In genomic region chr13:43799191-43799590, GRCh38 we compare ENCODE assay signal across 29 cellular contexts. TPM values are rescaled to one million over a fixed set of nuclear protein-coding genes. Genes with fewer than 3 reads are reported as not detected.
DNase-seq lines count a peak whose midpoint lies in the region; ATAC-seq, FAIRE-seq and TF ChIP-seq lines count a peak whose summit lies in the region.
"Had no signal": no experiment of that assay in that cellular context is flagged by ENCODE, and none has a peak within 500 bp of the region (broad histone marks: within the 10 kb centered on the region; RNA-seq: fewer than 3 reads in every experiment).

No MANE protein-coding gene starts in this region.

- no peak overlapping the region for H2BK12ac ChIP-seq in trophoblast cell (ENCODE audit: low read length)

- dilution Hi-C loops in mammary epithelial cell (cut with HindIII; ENCODE audit: low sequenced_read_pairs) = no loop called here

- H3K4me2 ChIP-seq in mammary epithelial cell (ENCODE audit: insufficient read depth, low read depth, low read length) (no peak overlapping the region), trophoblast cell (ENCODE audit: low read length) (no peak overlapping the region)
- H3K4me2 ChIP-seq: PC-9 had no signal

- intact Hi-C loops in mammary epithelial cell (cut with micrococcal nuclease) (no loop called here), breast epithelium (cut with DNase I; ENCODE audit: low total_unique reads) (no loop called here), psoas muscle (cut with DNase I) (no loop called here)

- H2BK120ac ChIP-seq in trophoblast cell (ENCODE audit: insufficient read depth, low read length, poor library complexity) = no peak overlapping the region

- H4K12ac ChIP-seq in trophoblast cell (ENCODE audit: low read depth, low read length) = no peak overlapping the region

- no peaks in the 10 kb centered on the region for H3K9me3 ChIP-seq in mammary epithelial cell (replicated peaks; ENCODE audit: insufficient read depth, low read length)
- H3K9me3 ChIP-seq in breast epithelium = no peaks in the 10 kb centered on the region
- H3K9me3 ChIP-seq in trophoblast cell (ENCODE audit: insufficient read depth, low read depth, low read length) = no peaks in the 10 kb centered on the region
- no peaks in the 10 kb centered on the region for H3K9me3 ChIP-seq in psoas muscle
- H3K9me3 ChIP-seq: neutrophil, thoracic aorta had no signal

- H4K8ac ChIP-seq in trophoblast cell (ENCODE audit: low read depth, low read length) = no peak overlapping the region

- no peak overlapping the region for H4K91ac ChIP-seq in trophoblast cell (ENCODE audit: low read depth, low read length)

- TF ChIP-seq POLR2A in breast epithelium (IDR thresholded peaks at IDR 0.05) = no peak

- H3K9ac ChIP-seq in mammary epithelial cell (ENCODE audit: insufficient read depth, low read length) = no peak overlapping the region
- no peak overlapping the region for H3K9ac ChIP-seq in trophoblast cell (ENCODE audit: low read length)

- no peak overlapping the region for H2AK5ac ChIP-seq in trophoblast cell (ENCODE audit: low read length)

- H2BK5ac ChIP-seq in trophoblast cell (ENCODE audit: low read depth, low read length, poor library complexity) = no peak overlapping the region

- 84% methylated on average over 4 of the region's 4 CpGs for WGBS in mammary epithelial cell (ENCODE audit: low coverage, missing lambda C conversion rate)
- WGBS in trophoblast cell (ENCODE audit: extremely low coverage, insufficient coverage, insufficient read length) = no CpG with 5 or more reads among the region's 4 CpGs
- WGBS in psoas muscle, 3 donors = 79 to 90% (median 89%) methylated on average over 4 of the region's 4 CpGs

- no peaks in the 10 kb centered on the region for H3K27me3 ChIP-seq in mammary epithelial cell (ENCODE audit: insufficient read depth, low read length)
- no peaks in the 10 kb centered on the region for H3K27me3 ChIP-seq in breast epithelium
- no peaks in the 10 kb centered on the region for H3K27me3 ChIP-seq in trophoblast cell (ENCODE audit: insufficient read depth, low read length)
- H3K27me3 ChIP-seq in psoas muscle (ENCODE audit: insufficient read depth in 3 of 3, low read length in 2 of 3) = no peaks in the 10 kb centered on the region

- CTCF ChIA-PET in mammary epithelial cell (lab: Charles Lee; ENCODE audit: low non-redundant PET) = no interaction called here

- TF ChIP-seq CTCF in mammary epithelial cell (conservative IDR thresholded peaks at IDR 0.05 in 1 of 2, IDR thresholded peaks at IDR 0.05 in 1 of 2; ENCODE audit: extremely low read depth in 1 of 2, insufficient read depth in 1 of 2, low read depth in 1 of 2, low read length in 2 of 2) (no peak), breast epithelium (IDR thresholded peaks at IDR 0.05) (no peak), VCaP (conservative IDR thresholded peaks at IDR 0.05) (no peak), psoas muscle (IDR thresholded peaks at IDR 0.05) (no peak), D721Med (IDR thresholded peaks at IDR 0.05; ENCODE audit: insufficient read depth, missing control alignments) (no peak)

- no peak overlapping the region for H3K14ac ChIP-seq in trophoblast cell (ENCODE audit: low read length)

- peak; percentile 28 for DNase-seq in NCI-H748 (lab: John Stamatoyannopoulos, UW; ENCODE audit: unreplicated experiment)
- no peak for DNase-seq in NCI-H748 treated with DMSO at 0.1 percent for 48 hours (lab: John Stamatoyannopoulos, UW)
- DNase-seq in mammary epithelial cell = peak; percentile 40
- no peak for DNase-seq in breast epithelium (ENCODE audit: low spot score in 2 of 2)
- peak; percentile 53 to 80 for DNase-seq in trophoblast cell
- DNase-seq in psoas muscle = no peak
- DNase-seq in D721Med (ENCODE audit: insufficient read length, low spot score) = no peak
- DNase-seq: activated CD8-positive, alpha-beta memory T cell treated with anti-CD3 and anti-CD28 coated beads, Interleukin-2, amount 50 U/mL, for 48 hours; AML-193; CD4-positive, alpha-beta T cell; cerebellar nuclear complex; hypothalamus; immature natural killer cell; NCI-H1092 treated with DMSO at 0.1 percent for 48 hours; NCI-H2081; NK-92 treated with Interleukin-12 subunit alpha and Interleukin-12 subunit beta, amount 100 ng/mL, for 24 hours; PC-9; stimulated activated CD4-positive, alpha-beta T cell treated with anti-CD3 and anti-CD28 coated beads, Interleukin-12 subunit alpha, Interleukin-12 subunit beta, amount 100 ng/mL, for 4 hours; stimulated activated CD4-positive, alpha-beta T cell treated with anti-CD3 and anti-CD28 coated beads, Interleukin-4, amount 100 ng/mL, for 4 hours; stimulated activated naive B cell treated with anti-CD40 and anti-IgM and Interleukin-4, amounts not matched to agents 10 μg/mL and 1 μg/mL and 100 μg/mL, for 72 hours; WERI-Rb-1 had no signal

- H3K4me1 ChIP-seq in mammary epithelial cell (ENCODE audit: insufficient read depth, low read length) (peaks cover 18% of the 10 kb centered on the region), breast epithelium (no peaks in the 10 kb centered on the region), trophoblast cell (ENCODE audit: control insufficient read depth in 1 of 2, insufficient read depth in 2 of 2, low read length in 2 of 2) (no peaks in the 10 kb centered on the region), psoas muscle (no peaks in the 10 kb centered on the region)

- BruUV-seq in mammary epithelial cell (replicated peaks; lab: Mats Ljungman, UMichigan) = no TSS peak

- no peak overlapping the region for H2AFZ ChIP-seq in mammary epithelial cell (ENCODE audit: low read depth, low read length)
- H2AFZ ChIP-seq in trophoblast cell (ENCODE audit: insufficient read depth, low read length, poor library complexity) = no peak overlapping the region
- H2AFZ ChIP-seq: PC-9 had no signal

- H3K79me2 ChIP-seq in mammary epithelial cell (ENCODE audit: insufficient read depth, low read length) = no peaks in the 10 kb centered on the region
- H3K79me2 ChIP-seq in trophoblast cell (ENCODE audit: control insufficient read depth, insufficient read depth, low read length, poor library complexity) = no peaks in the 10 kb centered on the region

- H3K4ac ChIP-seq in trophoblast cell (ENCODE audit: low read depth, low read length) = no peak overlapping the region

- no peak for FAIRE-seq in D721Med (lab: Jason Lieb, UNC)
- FAIRE-seq: A204.1, G401.6 had no signal

- in situ Hi-C loops in mammary epithelial cell (cut with MboI; ENCODE audit: low sequenced_read_pairs in 2 of 2) = loop anchor here (25.0 kb wide), 2 partner anchors 712 to 837 kb away; no protein-coding TSS in a partner anchor

- H3K36me3 ChIP-seq in mammary epithelial cell (ENCODE audit: insufficient read depth, low read length) (no peaks in the 10 kb centered on the region), breast epithelium (no peaks in the 10 kb centered on the region), trophoblast cell (ENCODE audit: control insufficient read depth in 1 of 2, insufficient read depth in 2 of 2, low read length in 2 of 2) (no peaks in the 10 kb centered on the region), psoas muscle (ENCODE audit: insufficient read depth in 1 of 2, low read depth in 1 of 2) (no peaks in the 10 kb centered on the region)
- H3K36me3 ChIP-seq: neutrophil, thoracic aorta, WERI-Rb-1 had no signal

- no peaks in the 10 kb centered on the region for H4K20me1 ChIP-seq in mammary epithelial cell (ENCODE audit: insufficient read depth, low read length)

- no peak overlapping the region for H3K18ac ChIP-seq in trophoblast cell (ENCODE audit: low read length)

- no peak overlapping the region for H3K4me3 ChIP-seq in mammary epithelial cell (replicated peaks in 1 of 3; ENCODE audit: insufficient read depth in 1 of 3, low read depth in 2 of 3, low read length in 3 of 3)
- no peak overlapping the region for H3K4me3 ChIP-seq in breast epithelium
- no peak overlapping the region for H3K4me3 ChIP-seq in trophoblast cell (ENCODE audit: low read depth, low read length)
- no peak overlapping the region for H3K4me3 ChIP-seq in psoas muscle
- H3K4me3 ChIP-seq: PC-9, thoracic aorta had no signal

- ATAC-seq in psoas muscle = no peak
- ATAC-seq: left lobe of liver; Right ventricle myocardium inferior; sciatic nerve; stimulated activated naive B cell treated with anti-CD40 and anti-IgM and Interleukin-4, amounts not matched to agents 10 μg/mL and 1 μg/mL and 100 μg/mL, for 72 hours had no signal

- H3K27ac ChIP-seq in mammary epithelial cell (ENCODE audit: insufficient read depth, low read depth, low read length) (no peak overlapping the region), breast epithelium (no peak overlapping the region), VCaP (0 out of 2 replicates have a peak overlapping the region, but pooled peaks have one; percentile 8), trophoblast cell (ENCODE audit: low read depth, low read length) (no peak overlapping the region), psoas muscle (no peak overlapping the region)
- H3K27ac ChIP-seq: neutrophil, PC-9, thoracic aorta, WERI-Rb-1 had no signal

- no peak overlapping the region for H3K23ac ChIP-seq in trophoblast cell (ENCODE audit: low read length)

- no peaks in the 10 kb centered on the region for H3K79me1 ChIP-seq in trophoblast cell (ENCODE audit: low read length)

RNA-seq across cellular contexts. Expression of gene ENOX1, which starts 12.4 kb away (rescaled TPM):
- total RNA-seq in mammary epithelial cell (1 to 10 TPM in 1 of 2 donors, under 1 TPM in 1; 0.17 to 1.2 TPM), breast epithelium (1 to 10 TPM; 1.9 to 2.3 (median 2.0) TPM), psoas muscle (1 to 10 TPM in 3 of 4 donors, under 1 TPM in 1; 0.34 to 7.1 (median 2.1) TPM)
- polyA plus RNA-seq in mammary epithelial cell (1.9 TPM), psoas muscle (1 to 10 TPM in 1 of 3 donors, under 1 TPM in 2; 0.38 to 1.3 (median 0.88) TPM)
- polyA minus RNA-seq in mammary epithelial cell = not detected
- 0.64 and 0.90 TPM in 2 replicates for polyA plus RNA-seq in trophoblast cell (2013)
- total RNA-seq: CD4-positive, alpha-beta T cell had no signal
- polyA plus RNA-seq: immature natural killer cell had no signal

Comparison
In these comparisons a context has a peak if more than half of its experiments do, and no peak if none do; other contexts are left out.
1. DNase-seq: peak in NCI-H748 (single experiment), mammary epithelial cell (single experiment) and trophoblast cell (2 of 2); none in NCI-H748 treated with DMSO at 0.1 percent for 48 hours (single experiment), breast epithelium (0 of 2), psoas muscle (0 of 2) and D721Med (single experiment).